In genomic region chr6:144140859-144141258, GRCh38 we compare ENCODE assay signal across 12 cellular contexts. TPM values are rescaled to one million over a fixed set of nuclear protein-coding genes. Genes with fewer than 3 reads are reported as not detected.
A peak's percentile ranks its signal among the peaks of the same experiment; 100 is the strongest.
DNase-seq lines count a peak whose midpoint lies in the region; ATAC-seq and TF ChIP-seq lines count a peak whose summit lies in the region.
"Had no signal": no experiment of that assay in that cellular context is flagged by ENCODE, and none has a peak within 500 bp of the region (broad histone marks: within the 10 kb centered on the region; RNA-seq: fewer than 3 reads in every experiment).

No MANE protein-coding gene starts in this region.

- intact Hi-C loops in activated B cell treated with CpG ODN at 0.5 μM for 24 hours (cut with micrococcal nuclease), result no loop called here

- no peak for TF ChIP-seq CTCF in activated B cell treated with CpG ODN at 0.5 μM for 24 hours (IDR thresholded peaks at IDR 0.05)

- H3K4me3 Mint-ChIP-seq in activated B cell treated with CpG ODN at 0.5 μM for 24 hours, result no peak overlapping the region
- H3K4me3 Mint-ChIP-seq: T-cell had no signal

- H3K27ac Mint-ChIP-seq in activated B cell treated with CpG ODN at 0.5 μM for 24 hours, result no peak overlapping the region
- H3K27ac Mint-ChIP-seq: T-cell had no signal

- no peaks in the 10 kb centered on the region for H3K27me3 Mint-ChIP-seq in activated B cell treated with CpG ODN at 0.5 μM for 24 hours
- H3K27me3 Mint-ChIP-seq: T-cell had no signal

- ATAC-seq in GM18511 (IDR thresholded peaks at IDR 0.05; ENCODE audit: unreplicated experiment) (peak; percentile 85), GM21390 (IDR thresholded peaks at IDR 0.05; ENCODE audit: unreplicated experiment) (peak; percentile 94), HG03045 (IDR thresholded peaks at IDR 0.05; ENCODE audit: unreplicated experiment) (peak; percentile 77), activated B cell treated with CpG ODN at 0.5 μM for 24 hours (ENCODE audit: low read depth) (peak; percentile 25), HG03039 (IDR thresholded peaks at IDR 0.05; ENCODE audit: unreplicated experiment) (no peak)
- ATAC-seq: T-cell had no signal

- H3K9me3 Mint-ChIP-seq in activated B cell treated with CpG ODN at 0.5 μM for 24 hours, result no peaks in the 10 kb centered on the region
- H3K9me3 Mint-ChIP-seq: CD8-positive, alpha-beta memory T cell; T-cell had no signal

- DNase-seq in activated B cell treated with CpG ODN at 0.5 μM for 24 hours (no peak), NCI-H146 treated with DMSO at 0.1 percent for 48 hours (lab: John Stamatoyannopoulos, UW; ENCODE audit: unreplicated experiment) (no peak), NCI-H1048 (lab: John Stamatoyannopoulos, UW) (no peak), substantia nigra (lab: John Stamatoyannopoulos, UW) (no peak)
- DNase-seq: activated CD4-positive, alpha-beta T cell treated with anti-CD3 and anti-CD28 coated beads, Interleukin-2, amount 50 U/mL, for 48 hours; activated naive CD4-positive, alpha-beta T cell treated with anti-CD3 and anti-CD28 coated beads, Interleukin-2, amount 50 U/mL, for 16 hours; CD8-positive, alpha-beta memory T cell; T-cell had no signal

- peaks cover 15% of the 10 kb centered on the region for H3K4me1 Mint-ChIP-seq in activated B cell treated with CpG ODN at 0.5 μM for 24 hours
- H3K4me1 Mint-ChIP-seq: T-cell had no signal

- H3K27ac ChIP-seq in substantia nigra (ENCODE audit: low read depth, low read length, poor library complexity, severe bottlenecking), result no peak overlapping the region

- POLR2A ChIA-PET in activated B cell treated with CpG ODN at 0.5 μM for 24 hours (lab: Charles Lee), result interaction anchor here (1.0 kb wide), 2 partner anchors 9 to 77 kb away, joined by 3 read pairs; no protein-coding TSS in a partner anchor

- no peaks in the 10 kb centered on the region for H3K36me3 Mint-ChIP-seq in activated B cell treated with CpG ODN at 0.5 μM for 24 hours (ENCODE audit: low read depth)
- H3K36me3 Mint-ChIP-seq: CD8-positive, alpha-beta memory T cell; T-cell had no signal

- CTCF ChIA-PET in activated B cell treated with CpG ODN at 0.5 μM for 24 hours (lab: Charles Lee), result no interaction called here

RNA-seq across cellular contexts. Expression of gene STX11, which starts 9.5 kb away (rescaled TPM):
- 23.3 and 26.4 TPM in 2 replicates for total RNA-seq in activated B cell treated with CpG ODN at 0.5 μM for 24 hours

RNA-seq across cellular contexts. Expression of gene SF3B5, which starts 45.5 kb away (rescaled TPM):
- total RNA-seq in activated B cell treated with CpG ODN at 0.5 μM for 24 hours, result 144 and 147 TPM in 2 replicates
